10 cellular contexts compared by ENCODE assay signal in genomic region chr6:125812394-125813231, GRCh38. TPM values are rescaled to one million over a fixed set of nuclear protein-coding genes. Genes with fewer than 3 reads are reported as not detected.
A peak's percentile ranks its signal among the peaks of the same experiment; 100 is the strongest.
DNase-seq lines count a peak whose midpoint lies in the region; ATAC-seq and TF ChIP-seq lines count a peak whose summit lies in the region.
"Had no signal": no experiment of that assay in that cellular context is flagged by ENCODE, and none has a peak within 500 bp of the region (broad histone marks: within the 10 kb centered on the region; RNA-seq: fewer than 3 reads in every experiment).

No MANE protein-coding gene starts in this region.

- H3K27ac Mint-ChIP-seq in CD4-positive, alpha-beta T cell = no peak overlapping the region

- no peaks in the 10 kb centered on the region for H3K9me3 ChIP-seq in adrenal gland (replicated peaks in 1 of 3)
- no peaks in the 10 kb centered on the region for H3K9me3 ChIP-seq in right cardiac atrium (ENCODE audit: control insufficient read depth, low read length)
- H3K9me3 ChIP-seq in suprapubic skin = no peaks in the 10 kb centered on the region
- H3K9me3 ChIP-seq in CD4-positive, alpha-beta T cell (ENCODE audit: control insufficient read depth, low read length) = no peaks in the 10 kb centered on the region

- TF ChIP-seq EP300 in suprapubic skin (IDR thresholded peaks at IDR 0.05) = no peak

- CTCF ChIA-PET in CD4-positive, alpha-beta T cell (lab: Charles Lee) = no interaction called here

- peaks cover 51% of the 10 kb centered on the region for H3K36me3 Mint-ChIP-seq in CD4-positive, alpha-beta T cell (ENCODE audit: low read depth)

- peaks cover 74% of the 10 kb centered on the region for H3K4me1 Mint-ChIP-seq in CD4-positive, alpha-beta T cell (ENCODE audit: low read depth)

- ATAC-seq in right cardiac atrium = peak; percentile 87 to 95
- no peak for ATAC-seq in CD4-positive, alpha-beta T cell (ENCODE audit: poor library complexity)

- TF ChIP-seq POLR2A in adrenal gland (IDR thresholded peaks at IDR 0.05) (peak in 1 of 2 donors; percentile 11), suprapubic skin (IDR thresholded peaks at IDR 0.05) (no peak)

- H3K27me3 ChIP-seq in adrenal gland (no peaks in the 10 kb centered on the region), right cardiac atrium (ENCODE audit: control insufficient read depth, insufficient read depth) (no peaks in the 10 kb centered on the region), suprapubic skin (no peaks in the 10 kb centered on the region)
- no peaks in the 10 kb centered on the region for H3K27me3 ChIP-seq in CD4-positive, alpha-beta T cell (ENCODE audit: control insufficient read depth, insufficient read depth, low read length)

- H3K4me3 Mint-ChIP-seq in CD4-positive, alpha-beta T cell = no peak overlapping the region

- H3K4me1 ChIP-seq in adrenal gland (replicated peaks in 1 of 2) (peaks cover 29 to 88% of the 10 kb centered on the region in 2 donors), right cardiac atrium (ENCODE audit: control insufficient read depth, insufficient read depth, low read length) (peaks cover 9% of the 10 kb centered on the region), suprapubic skin (peaks cover 54% of the 10 kb centered on the region)

- POLR2A ChIA-PET in CD4-positive, alpha-beta T cell (lab: Charles Lee) = no interaction called here

- intact Hi-C loops in adrenal gland (cut with DNase I) (no loop called here), right cardiac atrium (cut with DNase I) (no loop called here)
- intact Hi-C loops in CD4-positive, alpha-beta T cell (cut with DNase I, micrococcal nuclease) = no loop called here

- no peaks in the 10 kb centered on the region for H3K9me3 Mint-ChIP-seq in CD4-positive, alpha-beta T cell
- H3K9me3 Mint-ChIP-seq: CD4-positive, CD25-positive, alpha-beta regulatory T cell had no signal

- 46 to 50% (median 47%) methylated on average over 10 of the region's 10 CpGs for WGBS in adrenal gland, 4 donors
- WGBS in right cardiac atrium = 45% methylated on average over 10 of the region's 10 CpGs
- WGBS in suprapubic skin = 67% methylated on average over 10 of the region's 10 CpGs

- TF ChIP-seq CTCF in adrenal gland (IDR thresholded peaks at IDR 0.05) (no peak), suprapubic skin (IDR thresholded peaks at IDR 0.05) (no peak)
- TF ChIP-seq CTCF in CD4-positive, alpha-beta T cell (IDR thresholded peaks at IDR 0.05) = no peak

- DNase-seq in NCI-H2107 treated with DMSO at 0.1 percent for 48 hours (lab: John Stamatoyannopoulos, UW; ENCODE audit: unreplicated experiment) (peak; percentile 32), NCI-H2107 (lab: John Stamatoyannopoulos, UW) (no peak), adrenal gland (peak in 2 of 7 donors; percentile 43 to 66), right cardiac atrium (no peak), suprapubic skin (ENCODE audit: low spot score in 2 of 2) (no peak), CD1c-positive myeloid dendritic cell (ENCODE audit: extremely low spot score) (no peak), SHP77 treated with DMSO at 0.1 percent for 48 hours (lab: John Stamatoyannopoulos, UW) (no peak)
- DNase-seq in CD4-positive, alpha-beta T cell = no peak
- DNase-seq: activated naive CD4-positive, alpha-beta T cell treated with Interleukin-2 at 50 U/mL for 16 hours; CD4-positive, CD25-positive, alpha-beta regulatory T cell had no signal

- peak overlapping the region in 4 of 5 donors; percentile 21 to 84 (median 74) for H3K27ac ChIP-seq in adrenal gland
- H3K27ac ChIP-seq in right cardiac atrium (ENCODE audit: low read length) = peak overlapping the region; percentile 78
- peak overlapping the region; percentile 63 for H3K27ac ChIP-seq in suprapubic skin
- H3K27ac ChIP-seq in CD4-positive, alpha-beta T cell (ENCODE audit: low read depth, low read length) = no peak overlapping the region

- H3K4me3 ChIP-seq in adrenal gland = peak overlapping the region in 1 of 4 donors; percentile 11
- H3K4me3 ChIP-seq in right cardiac atrium (ENCODE audit: low read length) = no peak overlapping the region
- no peak overlapping the region for H3K4me3 ChIP-seq in suprapubic skin

- H3K27me3 Mint-ChIP-seq in CD4-positive, alpha-beta T cell = no peaks in the 10 kb centered on the region
- H3K27me3 Mint-ChIP-seq: CD4-positive, CD25-positive, alpha-beta regulatory T cell had no signal

- peaks cover 0 to 9% of the 10 kb centered on the region in 2 donors for H3K36me3 ChIP-seq in adrenal gland (replicated peaks in 1 of 2)
- no peaks in the 10 kb centered on the region for H3K36me3 ChIP-seq in suprapubic skin

RNA-seq across cellular contexts. Expression of gene NCOA7, which starts 21.9 kb away (rescaled TPM):
- 100 to 1,000 TPM in 4 of 8 donors, 10 to 100 TPM in 4; 51.2 to 180 (median 95.1) TPM for total RNA-seq in adrenal gland
- 10 to 100 TPM; 24.5 to 77.9 (median 53.0) TPM for polyA plus RNA-seq in adrenal gland
- 10 to 100 TPM; 12.6 to 18.6 (median 17.0) TPM for total RNA-seq in right cardiac atrium
- polyA plus RNA-seq in right cardiac atrium = 5.9 TPM
- 10 to 100 TPM; 11.1 to 28.4 (median 22.1) TPM for total RNA-seq in suprapubic skin
- total RNA-seq in CD4-positive, alpha-beta T cell = 10 to 100 TPM; 34.6 to 35.7 TPM
